In the genomic region with DNA sequence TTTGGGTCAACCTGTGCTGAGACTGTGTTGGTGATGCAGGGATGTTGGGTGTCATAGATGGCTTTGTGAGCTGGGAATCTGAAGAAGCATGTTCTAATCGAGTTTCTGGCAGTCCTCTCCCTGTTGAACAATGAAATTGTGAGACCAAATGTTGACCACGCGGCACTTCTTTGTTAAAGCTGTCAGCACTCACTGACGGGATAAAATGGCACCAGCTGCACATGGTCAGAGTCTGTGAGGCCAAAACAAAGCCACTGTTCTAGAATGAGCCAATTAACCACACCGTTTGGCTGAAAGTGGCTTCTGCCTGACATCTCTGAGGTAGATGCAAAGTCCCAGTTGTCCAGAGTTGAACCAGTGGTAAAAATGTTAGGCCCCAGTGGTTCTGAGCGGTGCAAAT, we compare ENCODE assay signal across 21 cellular contexts.
"Had no signal": no experiment of that assay in that cellular context is flagged by ENCODE, and none has a peak within 500 bp of the region (broad histone marks: within the 10 kb centered on the region; RNA-seq: fewer than 3 reads in every experiment).

No MANE protein-coding gene starts in this region.

- H3K9me3 ChIP-seq: gastroesophageal sphincter, heart right ventricle, lower lobe of right lung, neutrophil, sigmoid colon, tibial nerve had no signal

- H3K27me3 ChIP-seq: gastroesophageal sphincter, heart right ventricle, neutrophil, sigmoid colon, tibial nerve had no signal

- H3K27ac Mint-ChIP-seq: activated naive CD4-positive, alpha-beta T cell treated with anti-CD3 and anti-CD28 coated beads, Interleukin-2, amount 50 U/mL, for 72 hours; activated T-cell treated with anti-CD3 and anti-CD28 coated beads, Interleukin-2, amount 50 U/mL, for 72 hours; effector memory CD8-positive, alpha-beta T cell; naive thymus-derived CD8-positive, alpha-beta T cell; progenitor cell of endocrine pancreas had no signal

- H3K4me3 ChIP-seq: coronary artery, gastroesophageal sphincter, heart right ventricle, lower lobe of right lung, sigmoid colon, tibial nerve had no signal

- DNase-seq: activated CD4-positive, alpha-beta T cell treated with anti-CD3 and anti-CD28 coated beads for 4 hours; activated CD4-positive, alpha-beta T cell treated with anti-CD3 and anti-CD28 coated beads, Interleukin-2, amount 50 U/mL, for 4 hours; activated naive CD4-positive, alpha-beta T cell; activated T-cell treated with anti-CD3 and anti-CD28 coated beads for 4 hours; activated T-cell treated with anti-CD3 and anti-CD28 coated beads, Interleukin-2, amount 50 U/mL, for 72 hours; effector memory CD8-positive, alpha-beta T cell; heart right ventricle; lower lobe of right lung; naive thymus-derived CD8-positive, alpha-beta T cell; sigmoid colon; small intestine; stimulated activated CD4-positive, alpha-beta T cell treated with anti-CD3 and anti-CD28 coated beads, Interleukin-1b, Interleukin-23, amount 100 ng/mL, for 48 hours; stimulated activated naive CD4-positive, alpha-beta T cell had no signal

- H3K4me1 Mint-ChIP-seq: naive thymus-derived CD8-positive, alpha-beta T cell had no signal

- H3K4me1 ChIP-seq: gastroesophageal sphincter, heart right ventricle, lower lobe of right lung, tibial nerve had no signal

- H3K36me3 Mint-ChIP-seq: activated naive CD4-positive, alpha-beta T cell treated with anti-CD3 and anti-CD28 coated beads, Interleukin-2, amount 50 U/mL, for 72 hours; naive thymus-derived CD8-positive, alpha-beta T cell had no signal

- H3K36me3 ChIP-seq: gastroesophageal sphincter, heart right ventricle, lower lobe of right lung, neutrophil, sigmoid colon, tibial nerve had no signal

- H3K27ac ChIP-seq: coronary artery, gastroesophageal sphincter, heart right ventricle, lower lobe of right lung, neutrophil, sigmoid colon, tibial nerve, VCaP had no signal

- ATAC-seq: activated naive CD4-positive, alpha-beta T cell treated with anti-CD3 and anti-CD28 coated beads, Interleukin-2, amount 50 U/mL, for 72 hours; activated T-cell treated with anti-CD3 and anti-CD28 coated beads, Interleukin-2, amount 50 U/mL, for 72 hours; effector memory CD8-positive, alpha-beta T cell; gastroesophageal sphincter; heart right ventricle; left lobe of liver; lower lobe of right lung; naive thymus-derived CD8-positive, alpha-beta T cell had no signal

- H3K4me3 Mint-ChIP-seq: activated T-cell treated with anti-CD3 and anti-CD28 coated beads, Interleukin-2, amount 50 U/mL, for 72 hours; effector memory CD8-positive, alpha-beta T cell; naive thymus-derived CD8-positive, alpha-beta T cell had no signal

- H3K27me3 Mint-ChIP-seq: effector memory CD8-positive, alpha-beta T cell; progenitor cell of endocrine pancreas had no signal
